In genomic region chr12:66154776-66155175, GRCh38 we compare ENCODE assay signal across 1 cellular context.
TF ChIP-seq lines count a peak whose summit lies in the region.

No MANE protein-coding gene starts in this region.

TF ChIP-seq in IMR-90, 13 proteins besides CTCF, POLR2A, EP300 and RAD21 (continued from another document):
- TF ChIP-seq ELK1 (IDR thresholded peaks at IDR 0.05; ENCODE audit: borderline replicate concordance, low read depth, low read length) (no peak), MAFK (IDR thresholded peaks at IDR 0.05; ENCODE audit: low read depth, low read length) (no peak)
